9 cellular contexts compared by ENCODE assay signal in the genomic region with DNA sequence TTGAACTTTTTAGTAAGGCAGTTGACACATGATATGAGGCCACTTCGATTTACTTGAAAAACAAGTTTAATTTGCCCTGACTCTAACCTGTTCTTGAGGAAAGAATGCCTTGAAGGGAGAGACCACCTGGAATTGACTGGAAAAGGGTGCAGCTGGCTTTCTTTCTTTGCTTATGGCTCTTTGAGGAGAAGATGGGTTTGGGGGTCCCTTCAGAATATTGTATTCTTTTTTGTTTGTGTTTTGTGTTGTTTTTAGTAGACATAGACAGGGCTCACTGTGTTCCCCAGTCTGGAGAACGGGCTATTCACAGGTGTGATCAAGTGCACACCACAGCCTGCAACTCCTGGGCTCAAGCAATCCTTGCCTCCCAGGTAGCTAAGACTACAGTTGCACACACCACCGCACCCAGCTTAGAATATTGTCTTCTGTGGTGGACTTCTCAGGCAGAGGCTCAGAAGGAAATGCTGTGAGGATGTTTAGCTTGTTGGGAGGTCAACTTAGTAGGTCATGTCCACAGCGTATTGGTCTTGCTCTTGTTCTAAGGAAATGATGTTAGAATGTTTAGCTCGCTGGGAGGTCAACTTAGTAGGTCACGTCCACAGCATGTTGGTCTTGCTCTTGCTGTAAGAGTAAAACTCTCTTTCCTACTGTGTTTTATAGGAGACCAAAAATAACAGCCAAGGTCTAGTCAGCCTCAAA. TPM values are rescaled to one million over a fixed set of nuclear protein-coding genes. Genes with fewer than 3 reads are reported as not detected.
A peak's percentile ranks its signal among the peaks of the same experiment; 100 is the strongest.
DNase-seq lines count a peak whose midpoint lies in the region; ATAC-seq, FAIRE-seq and TF ChIP-seq lines count a peak whose summit lies in the region.
"Had no signal": no experiment of that assay in that cellular context is flagged by ENCODE, and none has a peak within 500 bp of the region (broad histone marks: within the 10 kb centered on the region; RNA-seq: fewer than 3 reads in every experiment).

No MANE protein-coding gene starts in this region.

- H3K79me2 ChIP-seq in astrocyte (ENCODE audit: insufficient read depth, low read length) (peaks cover 7% of the 10 kb centered on the region), mesendoderm (ENCODE audit: control insufficient read depth, insufficient read depth, low read length) (peaks cover 2% of the 10 kb centered on the region)

- WGBS in mesendoderm (ENCODE audit: extremely low coverage, insufficient coverage, low lambda C conversion rate), result no CpG with 5 or more reads among the region's 6 CpGs
- 80 to 83% methylated on average over 6 of the region's 6 CpGs for WGBS in tibial nerve, 2 donors

- no peak for TF ChIP-seq POLR2A in tibial nerve (IDR thresholded peaks at IDR 0.05)

- no peak for DNase-seq in activated naive CD4-positive, alpha-beta T cell treated with Interleukin-2 at 50 U/mL for 16 hours
- no peak for DNase-seq in astrocyte (ENCODE audit: low read depth)
- DNase-seq in mesendoderm, result no peak
- no peak for DNase-seq in tibial nerve (ENCODE audit: low spot score in 2 of 2)
- no peak for DNase-seq in activated effector memory CD4-positive, alpha-beta T cell treated with Interleukin-2 at 50 U/mL for 16 hours
- DNase-seq in urothelium cell line (ENCODE audit: low spot score), result no peak
- DNase-seq: retina had no signal

- no peak overlapping the region for H2BK15ac ChIP-seq in mesendoderm (replicated peaks; ENCODE audit: low read depth)

- H3K9me3 Mint-ChIP-seq in activated naive CD4-positive, alpha-beta T cell treated with anti-CD3 and anti-CD28 coated beads, Interleukin-2, amount 50 U/mL, for 24 hours, result no peaks in the 10 kb centered on the region
- no peaks in the 10 kb centered on the region for H3K9me3 Mint-ChIP-seq in astrocyte (ENCODE audit: unreplicated experiment)

- H2BK120ac ChIP-seq in mesendoderm (ENCODE audit: low read depth, low read length), result no peak overlapping the region

- H3K36me3 ChIP-seq in astrocyte (ENCODE audit: insufficient read depth, low read length) (peaks cover 25% of the 10 kb centered on the region), mesendoderm (ENCODE audit: control insufficient read depth, insufficient read depth, low read length) (no peaks in the 10 kb centered on the region), tibial nerve (peaks cover 3 to 47% (median 33%) of the 10 kb centered on the region in 3 donors)

- peak overlapping the region; percentile 74 for H3K27ac Mint-ChIP-seq in activated naive CD4-positive, alpha-beta T cell treated with anti-CD3 and anti-CD28 coated beads, Interleukin-2, amount 50 U/mL, for 24 hours
- no peak overlapping the region for H3K27ac Mint-ChIP-seq in astrocyte (ENCODE audit: unreplicated experiment)

- no peak overlapping the region for H3K18ac ChIP-seq in mesendoderm (ENCODE audit: low read length)

- H3K4ac ChIP-seq in mesendoderm (ENCODE audit: low read depth, low read length), result no peak overlapping the region

- H3K56ac ChIP-seq in mesendoderm (ENCODE audit: low read length), result peak overlapping the region; percentile 89

- TF ChIP-seq CTCF in astrocyte (IDR thresholded peaks at IDR 0.05; ENCODE audit: insufficient read depth, low read depth, low read length), result no peak
- TF ChIP-seq CTCF in tibial nerve (IDR thresholded peaks at IDR 0.05), result no peak

- no peak overlapping the region for H4K5ac ChIP-seq in mesendoderm (ENCODE audit: low read length)

- H3K9me3 ChIP-seq in astrocyte (ENCODE audit: insufficient read depth, low read depth, low read length), result no peaks in the 10 kb centered on the region
- no peaks in the 10 kb centered on the region for H3K9me3 ChIP-seq in tibial nerve

- no peaks in the 10 kb centered on the region for H4K20me1 ChIP-seq in astrocyte (ENCODE audit: insufficient read depth, low read length)

- peaks cover 26% of the 10 kb centered on the region for H3K4me1 Mint-ChIP-seq in activated naive CD4-positive, alpha-beta T cell treated with anti-CD3 and anti-CD28 coated beads, Interleukin-2, amount 50 U/mL, for 24 hours
- peaks cover 8% of the 10 kb centered on the region for H3K4me1 Mint-ChIP-seq in astrocyte (ENCODE audit: low read depth, unreplicated experiment)

- H3K27ac ChIP-seq in astrocyte (ENCODE audit: low read depth, low read length) (no peak overlapping the region), mesendoderm (ENCODE audit: low read depth, low read length) (no peak overlapping the region), tibial nerve (peak overlapping the region in 3 of 4 donors; percentile 99 to 100 (median 99))

- no peaks in the 10 kb centered on the region for H3K27me3 Mint-ChIP-seq in activated naive CD4-positive, alpha-beta T cell treated with anti-CD3 and anti-CD28 coated beads, Interleukin-2, amount 50 U/mL, for 24 hours
- no peaks in the 10 kb centered on the region for H3K27me3 Mint-ChIP-seq in astrocyte (ENCODE audit: low read depth, unreplicated experiment)

- FAIRE-seq in astrocyte (lab: Jason Lieb, UNC) (no peak), urothelium cell line (lab: Jason Lieb, UNC) (no peak)

- H2AK5ac ChIP-seq in mesendoderm (ENCODE audit: low read length), result no peak overlapping the region

- H3K4me2 ChIP-seq in astrocyte (ENCODE audit: low read length), result peak overlapping the region; percentile 97
- no peak overlapping the region for H3K4me2 ChIP-seq in mesendoderm (ENCODE audit: low read length)

- H3K79me1 ChIP-seq in mesendoderm (ENCODE audit: low read length), result peaks cover 11% of the 10 kb centered on the region

- no peak overlapping the region for H3K23ac ChIP-seq in mesendoderm (ENCODE audit: low read length)

- no peak for ATAC-seq in GM19455 (IDR thresholded peaks at IDR 0.05; ENCODE audit: unreplicated experiment)

- TF ChIP-seq EP300 in tibial nerve (IDR thresholded peaks at IDR 0.05), result no peak

- H3K4me1 ChIP-seq in astrocyte (ENCODE audit: insufficient read depth, low read length), result peaks cover 13% of the 10 kb centered on the region
- H3K4me1 ChIP-seq in mesendoderm (ENCODE audit: control insufficient read depth, low read depth, low read length), result peaks cover 3% of the 10 kb centered on the region
- peaks cover 4 to 19% (median 11%) of the 10 kb centered on the region in 4 donors for H3K4me1 ChIP-seq in tibial nerve

- H3K27me3 ChIP-seq in astrocyte (ENCODE audit: insufficient read depth, low read length) (no peaks in the 10 kb centered on the region), mesendoderm (ENCODE audit: insufficient read depth, low read length, poor library complexity) (no peaks in the 10 kb centered on the region), tibial nerve (no peaks in the 10 kb centered on the region)

- H3K4me3 Mint-ChIP-seq in activated naive CD4-positive, alpha-beta T cell treated with anti-CD3 and anti-CD28 coated beads, Interleukin-2, amount 50 U/mL, for 24 hours, result peak overlapping the region; percentile 97
- peak overlapping the region; percentile 94 for H3K4me3 Mint-ChIP-seq in astrocyte (ENCODE audit: unreplicated experiment)

- no peak overlapping the region for H3K4me3 ChIP-seq in astrocyte (ENCODE audit: insufficient read depth, low read depth, low read length)
- H3K4me3 ChIP-seq in mesendoderm (ENCODE audit: low read length), result no peak overlapping the region
- H3K4me3 ChIP-seq in tibial nerve, result peak overlapping the region in 3 of 4 donors; percentile 46 to 81 (median 71)

- H3K9ac ChIP-seq in astrocyte (ENCODE audit: low read length) (peak overlapping the region; percentile 93), mesendoderm (ENCODE audit: low read length) (peak overlapping the region; percentile 87)

- H4K8ac ChIP-seq in mesendoderm (ENCODE audit: low read depth, low read length), result no peak overlapping the region

- no peak overlapping the region for H2BK5ac ChIP-seq in mesendoderm (ENCODE audit: low read length)

- peaks cover 4% of the 10 kb centered on the region for H3K36me3 Mint-ChIP-seq in activated naive CD4-positive, alpha-beta T cell treated with anti-CD3 and anti-CD28 coated beads, Interleukin-2, amount 50 U/mL, for 24 hours
- peaks cover 23% of the 10 kb centered on the region for H3K36me3 Mint-ChIP-seq in astrocyte (ENCODE audit: low read depth, unreplicated experiment)

- no peak overlapping the region for H2AFZ ChIP-seq in astrocyte (ENCODE audit: low read depth, low read length)

RNA-seq across cellular contexts. Expression of a gene that starts 1.5 kb away (rescaled TPM):
- total RNA-seq in astrocyte (0.48 and 0.70 TPM in 2 replicates), tibial nerve (1 to 10 TPM; 4.8 to 7.0 (median 5.9) TPM)
- 1.2 TPM for polyA plus RNA-seq in mesendoderm (2013, experiment 1 of 2)
- 1.3 TPM for polyA plus RNA-seq in mesendoderm (2013, experiment 2 of 2)

RNA-seq across cellular contexts. Expression of a gene that starts 1.7 kb away (rescaled TPM):
- total RNA-seq in astrocyte (26.9 and 27.1 TPM in 2 replicates), tibial nerve (100 to 1,000 TPM in 2 of 4 donors, 10 to 100 TPM in 2; 68.9 to 126 (median 98.9) TPM)
- polyA plus RNA-seq in mesendoderm (2013, experiment 1 of 2), result 25.5 TPM
- 23.1 TPM for polyA plus RNA-seq in mesendoderm (2013, experiment 2 of 2)

RNA-seq across cellular contexts. Expression of a gene that starts 14.2 kb away (rescaled TPM):
- total RNA-seq in astrocyte, result 0.25 TPM in 1 of 2 replicates, not detected in the other
- polyA plus RNA-seq in mesendoderm (2013, experiment 1 of 2), result 0.17 TPM
- 0.13 TPM for polyA plus RNA-seq in mesendoderm (2013, experiment 2 of 2)
- total RNA-seq in tibial nerve, result 1 to 10 TPM in 1 of 4 donors, under 1 TPM in 1, not detected in 2; 0.78 to 1.3 TPM

RNA-seq across cellular contexts. Expression of a gene that starts 19.7 kb away (rescaled TPM):
- total RNA-seq in astrocyte, result 116 and 122 TPM in 2 replicates
- polyA plus RNA-seq in mesendoderm (2013, experiment 1 of 2), result 30.5 TPM
- polyA plus RNA-seq in mesendoderm (2013, experiment 2 of 2), result 31.4 TPM
- total RNA-seq in tibial nerve, result 100 to 1,000 TPM in 3 of 4 donors, 10 to 100 TPM in 1; 96.9 to 130 (median 110) TPM

RNA-seq across cellular contexts. Expression of a gene that starts 22.1 kb away (rescaled TPM):
- total RNA-seq in astrocyte (73.8 and 101 TPM in 2 replicates), tibial nerve (10 to 100 TPM; 28.9 to 49.2 (median 34.3) TPM)
- polyA plus RNA-seq in mesendoderm (2013, experiment 1 of 2), result 37.5 TPM
- 37.2 TPM for polyA plus RNA-seq in mesendoderm (2013, experiment 2 of 2)

Comparison
In these comparisons a context has a peak if more than half of its experiments do, and no peak if none do; other contexts are left out.
1. H3K27ac ChIP-seq: peak in tibial nerve (3 of 4); none in astrocyte (single experiment) and mesendoderm (single experiment).
2. H3K4me3 ChIP-seq: peak in tibial nerve (3 of 4); none in astrocyte (single experiment) and mesendoderm (single experiment).